9 cellular contexts compared by ENCODE assay signal in genomic region chrY:12662745-12663576, GRCh38. TPM values are rescaled to one million over a fixed set of nuclear protein-coding genes. Genes with fewer than 3 reads are reported as not detected.
DNase-seq lines count a peak whose midpoint lies in the region; ATAC-seq and TF ChIP-seq lines count a peak whose summit lies in the region.
"Had no signal": no experiment of that assay in that cellular context is flagged by ENCODE, and none has a peak within 500 bp of the region (broad histone marks: within the 10 kb centered on the region; RNA-seq: fewer than 3 reads in every experiment).

No MANE protein-coding gene starts in this region.

- no peak overlapping the region for H3K23ac ChIP-seq in mesenchymal stem cell (ENCODE audit: low read length in 2 of 2)

- ATAC-seq in GM18868 (IDR thresholded peaks at IDR 0.05; ENCODE audit: unreplicated experiment), result peak; percentile 45

- peak overlapping the region; percentile 21 for H3K4me2 ChIP-seq in mesenchymal stem cell (ENCODE audit: low read length, poor library complexity, severe bottlenecking)

- H3K9ac ChIP-seq in mesenchymal stem cell (ENCODE audit: low read length), result no peak overlapping the region

- TF ChIP-seq CTCF in brain microvascular endothelial cell (IDR thresholded peaks at IDR 0.05; ENCODE audit: low read depth, low read length, missing control alignments), result no peak

- H3K36me3 ChIP-seq in KOPT-K1 (ENCODE audit: insufficient read depth, low read length), result peaks cover 41% of the 10 kb centered on the region
- H3K36me3 ChIP-seq in mesenchymal stem cell (ENCODE audit: control insufficient read depth in 1 of 2, insufficient read depth in 2 of 2, low read depth in 1 of 2, low read length in 2 of 2), result peaks cover 0 to 3% of the 10 kb centered on the region in 2 experiments
- H3K36me3 ChIP-seq in brain microvascular endothelial cell (replicated peaks), result no peaks in the 10 kb centered on the region
- H3K36me3 ChIP-seq: tibial nerve had no signal

- no peak overlapping the region for H2BK15ac ChIP-seq in mesenchymal stem cell (ENCODE audit: low read depth, poor library complexity, severe bottlenecking)

- H3K27ac ChIP-seq in KOPT-K1 (ENCODE audit: low read depth, low read length, poor library complexity, severe bottlenecking) (peak overlapping the region; percentile 91), mesenchymal stem cell (ENCODE audit: low read length, poor library complexity, severe bottlenecking) (peak overlapping the region; percentile 91), brain microvascular endothelial cell (no peak overlapping the region)

- no peaks in the 10 kb centered on the region for H3K79me1 ChIP-seq in mesenchymal stem cell (replicated peaks; ENCODE audit: low read length, poor library complexity, severe bottlenecking)

- no peak overlapping the region for H2BK12ac ChIP-seq in mesenchymal stem cell (ENCODE audit: low read length in 2 of 2)

- no peaks in the 10 kb centered on the region for H3K9me3 ChIP-seq in KOPT-K1 (ENCODE audit: insufficient read depth, low read length, poor library complexity, severe bottlenecking)
- H3K9me3 ChIP-seq in mesenchymal stem cell (ENCODE audit: control insufficient read depth, low read length), result no peaks in the 10 kb centered on the region
- H3K9me3 ChIP-seq: tibial nerve had no signal

- peaks cover 3% of the 10 kb centered on the region for H3K4me1 ChIP-seq in mesenchymal stem cell (ENCODE audit: control insufficient read depth, insufficient read depth, low read depth, low read length)
- H3K4me1 ChIP-seq: tibial nerve had no signal

- DNase-seq in activated naive CD4-positive, alpha-beta T cell treated with anti-CD3 and anti-CD28 coated beads, Interleukin-2, amount 50 U/mL, for 16 hours, result peak; percentile 39
- DNase-seq in mesenchymal stem cell (peak; percentile 52), OCI-M1 (lab: John Stamatoyannopoulos, UW) (no peak), NCI-H1417 treated with DMSO at 0.1 percent for 48 hours (lab: John Stamatoyannopoulos, UW) (no peak), HT-29 (ENCODE audit: low spot score) (no peak), brain microvascular endothelial cell (no peak)

- WGBS in mesenchymal stem cell, result 1% methylated on average over 17 of the region's 40 CpGs

- H3K4ac ChIP-seq in mesenchymal stem cell (ENCODE audit: low read depth in 1 of 2, low read length in 2 of 2), result peak overlapping the region in 1 of 2 experiments; percentile 93

- no peak overlapping the region for H2BK120ac ChIP-seq in mesenchymal stem cell (ENCODE audit: low read depth, low read length)

- H3K27me3 ChIP-seq in mesenchymal stem cell (ENCODE audit: control insufficient read depth in 1 of 2, insufficient read depth in 1 of 2, low read length in 2 of 2) (no peaks in the 10 kb centered on the region), brain microvascular endothelial cell (replicated peaks) (no peaks in the 10 kb centered on the region)
- H3K27me3 ChIP-seq: tibial nerve had no signal

- H3K14ac ChIP-seq in mesenchymal stem cell (ENCODE audit: low read length in 2 of 2), result peak overlapping the region in 1 of 2 experiments; percentile 32

- H4K8ac ChIP-seq in mesenchymal stem cell (ENCODE audit: low read length), result peak overlapping the region; percentile 41

- H4K91ac ChIP-seq in mesenchymal stem cell (ENCODE audit: low read length), result no peak overlapping the region

- peak overlapping the region in 1 of 2 experiments; percentile 66 for H3K4me3 ChIP-seq in mesenchymal stem cell (ENCODE audit: insufficient read depth in 1 of 2, low read depth in 1 of 2, low read length in 2 of 2)
- no peak overlapping the region for H3K4me3 ChIP-seq in brain microvascular endothelial cell (ENCODE audit: low read depth, low read length)

- in situ Hi-C loops in brain microvascular endothelial cell (cut with HindIII; ENCODE audit: low pct_ligation_motif_present, low sequenced_read_pairs), result no loop called here

- H2AK5ac ChIP-seq in mesenchymal stem cell (ENCODE audit: low read length, severe bottlenecking), result peak overlapping the region; percentile 66

- H2AFZ ChIP-seq in mesenchymal stem cell (ENCODE audit: low read depth, low read length), result no peak overlapping the region

- H2BK5ac ChIP-seq in mesenchymal stem cell (ENCODE audit: low read depth, low read length, poor library complexity, severe bottlenecking), result peak overlapping the region; percentile 25

- peak overlapping the region; percentile 9 to 90 for H3K18ac ChIP-seq in mesenchymal stem cell (ENCODE audit: low read depth in 1 of 2, low read length in 2 of 2)

RNA-seq across cellular contexts. Expression of gene USP9Y, which starts 38.1 kb away (rescaled TPM):
- polyA plus RNA-seq in mesenchymal stem cell (2013, experiment 1 of 2), result 13.5 TPM
- polyA plus RNA-seq in mesenchymal stem cell (2013, experiment 2 of 2), result 13.4 TPM
- not detected in 2 replicates for total RNA-seq in HT-29 (2014; rRNA removed; shearing (Covaris generic))

Comparison
In these comparisons a context has a peak if more than half of its experiments do, and no peak if none do; other contexts are left out.
1. DNase-seq: peak in activated naive CD4-positive, alpha-beta T cell treated with anti-CD3 and anti-CD28 coated beads, Interleukin-2, amount 50 U/mL, for 16 hours (single experiment) and mesenchymal stem cell (single experiment); none in OCI-M1 (single experiment), NCI-H1417 treated with DMSO at 0.1 percent for 48 hours (single experiment), HT-29 (single experiment) and brain microvascular endothelial cell (single experiment).